Comparison of ENCODE assay signal across 24 cellular contexts in the genomic region with DNA sequence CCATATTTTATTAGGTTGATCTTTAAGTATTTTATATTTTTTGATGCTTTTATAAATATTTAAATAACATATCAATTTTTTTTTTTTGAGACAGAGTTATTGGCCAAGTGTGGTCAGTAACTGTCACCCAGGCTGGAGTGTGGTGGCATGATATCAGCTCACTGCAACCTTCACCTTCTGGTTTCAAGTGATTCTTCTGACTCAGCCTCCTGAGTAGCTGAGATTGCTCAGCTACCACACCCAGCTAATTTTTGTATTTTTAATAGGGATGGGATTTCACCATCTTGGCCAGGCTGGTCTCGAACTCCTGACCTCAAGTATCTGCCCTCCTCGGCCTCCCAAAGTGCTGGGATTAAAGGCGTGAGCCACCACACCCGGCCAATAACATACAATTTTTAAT.
DNase-seq lines count a peak whose midpoint lies in the region; ATAC-seq, FAIRE-seq and TF ChIP-seq lines count a peak whose summit lies in the region.
"Had no signal": no experiment of that assay in that cellular context is flagged by ENCODE, and none has a peak within 500 bp of the region (broad histone marks: within the 10 kb centered on the region; RNA-seq: fewer than 3 reads in every experiment).

No MANE protein-coding gene starts in this region.

- no peak overlapping the region for H3K27ac ChIP-seq in HCT116 (ENCODE audit: low read depth, low read length)
- no peak overlapping the region for H3K27ac ChIP-seq in OCI-LY3 (ENCODE audit: low read length)
- peak overlapping the region; percentile 56; the same call in 1 of the 3 replicates for H3K27ac ChIP-seq in K562 (ENCODE audit: extremely low read depth, low read depth, low read length)
- H3K27ac ChIP-seq in neural progenitor cell: peak overlapping the region; percentile 89
- H3K27ac ChIP-seq: KMS-11, tibial artery had no signal

- CTCF ChIA-PET in HCT116 (lab: Charles Lee) (no interaction called here), K562 (lab: Yijun Ruan, JAX; ENCODE audit: low intra/inter-chr PET ratio) (no interaction called here)

- in situ Hi-C loops in K562 (cut with MboI): no loop called here

- intact Hi-C loops in HCT116 (cut with micrococcal nuclease): no loop called here
- intact Hi-C loops in K562 (cut with micrococcal nuclease): loop anchor here (5.0 kb wide), 1 partner anchor 46 kb away; no protein-coding TSS in a partner anchor

- H2AFZ ChIP-seq in HCT116 (ENCODE audit: low read depth, low read length, poor library complexity, severe bottlenecking) (no peak overlapping the region), OCI-LY3 (ENCODE audit: low read depth, low read length) (no peak overlapping the region), K562 (ENCODE audit: low read depth, low read length) (no peak overlapping the region), neural progenitor cell (replicated peaks) (no peak overlapping the region)

- peaks cover under 1 to 30% of the 10 kb centered on the region in 2 experiments; a peak in 3 of 4 replicates for H3K4me1 ChIP-seq in HCT116 (ENCODE audit: control insufficient read depth in 1 of 2, insufficient read depth in 2 of 2, low read length in 2 of 2)
- peaks cover 28% of the 10 kb centered on the region for H3K4me1 ChIP-seq in OCI-LY3 (ENCODE audit: low read length)
- peaks cover 0 to 12% of the 10 kb centered on the region in 2 experiments; a peak in 2 of 5 replicates for H3K4me1 ChIP-seq in K562 (replicated peaks in 1 of 2; ENCODE audit: control insufficient read depth in 2 of 2, insufficient read depth in 2 of 2, low read length in 2 of 2)
- H3K4me1 ChIP-seq in neural progenitor cell: peaks cover 72% of the 10 kb centered on the region

- H3K27me3 Mint-ChIP-seq in neural progenitor cell (ENCODE audit: insufficient read depth, low read depth): peaks cover 2% of the 10 kb centered on the region
- H3K27me3 Mint-ChIP-seq: activated CD4-positive, alpha-beta T cell treated with anti-CD3 and anti-CD28 coated beads for 36 hours; CD8-positive, alpha-beta memory T cell; memory B cell; stimulated activated naive CD8-positive, alpha-beta T cell treated with anti-CD3 and anti-CD28 coated beads, Interleukin-15, Interleukin-2, amounts not matched to agents 100 ng/mL and 50 ng/mL, for 24 hours had no signal

- H3K36me3 Mint-ChIP-seq in neural progenitor cell: peaks cover 11% of the 10 kb centered on the region

- H3K9me3 ChIP-seq in HCT116 (ENCODE audit: control insufficient read depth in 1 of 2, insufficient read depth in 1 of 2, low read depth in 1 of 2, low read length in 2 of 2): no peaks in the 10 kb centered on the region
- H3K9me3 ChIP-seq in OCI-LY3 (ENCODE audit: insufficient read depth, low read length): no peaks in the 10 kb centered on the region
- H3K9me3 ChIP-seq in K562 (replicated peaks; ENCODE audit: control insufficient read depth, insufficient read depth, low read depth, low read length): no peaks in the 10 kb centered on the region
- H3K9me3 ChIP-seq in neural progenitor cell (ENCODE audit: low read depth): no peaks in the 10 kb centered on the region
- H3K9me3 ChIP-seq: tibial artery had no signal

- peak; percentile 54; the same call in 1 of the 2 replicates for ATAC-seq in HCT116
- ATAC-seq in K562: peak; percentile 62
- no peak for ATAC-seq in GM18498 (IDR thresholded peaks at IDR 0.05; ENCODE audit: unreplicated experiment)
- no peak for ATAC-seq in GM21723 (IDR thresholded peaks at IDR 0.05; ENCODE audit: unreplicated experiment)
- ATAC-seq: activated CD4-positive, alpha-beta T cell treated with anti-CD3 and anti-CD28 coated beads for 36 hours; activated T-cell treated with anti-CD3 and anti-CD28 coated beads, Interleukin-2, amount 50 U/mL, for 72 hours; left cardiac atrium had no signal

- H3K79me2 ChIP-seq in HCT116 (ENCODE audit: insufficient read depth, low read length): no peaks in the 10 kb centered on the region
- no peaks in the 10 kb centered on the region for H3K79me2 ChIP-seq in OCI-LY3 (ENCODE audit: low read length)
- H3K79me2 ChIP-seq in K562 (ENCODE audit: control insufficient read depth, insufficient read depth, low read length): no peaks in the 10 kb centered on the region; the same call in 1 of the 3 replicates
- peaks cover 95% of the 10 kb centered on the region for H3K79me2 ChIP-seq in neural progenitor cell (ENCODE audit: low read depth)

- no peak for TF ChIP-seq RAD21 in HCT116 (IDR thresholded peaks at IDR 0.05; ENCODE audit: low read depth)
- TF ChIP-seq RAD21 in K562 (CRISPR knock-in tag; conservative IDR thresholded peaks at IDR 0.05 in 1 of 2, IDR thresholded peaks at IDR 0.05 in 1 of 2): no peak

- no peaks in the 10 kb centered on the region for H3K27me3 ChIP-seq in HCT116 (ENCODE audit: insufficient read depth, low read length)
- H3K27me3 ChIP-seq in OCI-LY3 (ENCODE audit: low read depth, low read length): peaks cover 13% of the 10 kb centered on the region; the same call in 1 of the 2 replicates
- H3K27me3 ChIP-seq in K562 (ENCODE audit: control insufficient read depth in 2 of 2, insufficient read depth in 2 of 2, low read length in 2 of 2): no peaks in the 10 kb centered on the region
- H3K27me3 ChIP-seq in neural progenitor cell: no peaks in the 10 kb centered on the region
- H3K27me3 ChIP-seq: tibial artery had no signal

- no peak overlapping the region for H3K4me3 Mint-ChIP-seq in neural progenitor cell
- H3K4me3 Mint-ChIP-seq: activated CD4-positive, alpha-beta T cell treated with anti-CD3 and anti-CD28 coated beads for 36 hours; activated T-cell treated with anti-CD3 and anti-CD28 coated beads, Interleukin-2, amount 50 U/mL, for 72 hours; CD8-positive, alpha-beta memory T cell; stimulated activated naive CD8-positive, alpha-beta T cell treated with anti-CD3 and anti-CD28 coated beads, Interleukin-15, Interleukin-2, amounts not matched to agents 100 ng/mL and 50 ng/mL, for 24 hours had no signal

- TF ChIP-seq POLR2A in HCT116 (IDR thresholded peaks at IDR 0.05; ENCODE audit: borderline replicate concordance, extremely low read depth, insufficient read depth, insufficient read length): no peak
- TF ChIP-seq POLR2A in K562 (conservative IDR thresholded peaks at IDR 0.05): no peak

- DNase-seq in HCT116 (ENCODE audit: low read depth, low spot score): peak; percentile 10
- DNase-seq in K562 (ENCODE audit: extremely low read depth in 1 of 4, low spot score in 3 of 4): peak in 2 of 4 experiments; percentile 19 to 61
- no peak for DNase-seq in neural progenitor cell (ENCODE audit: low spot score)
- DNase-seq in DMS79 (lab: John Stamatoyannopoulos, UW): no peak
- DNase-seq: activated CD4-positive, alpha-beta T cell treated with anti-CD3 and anti-CD28 coated beads for 36 hours; activated naive CD4-positive, alpha-beta T cell treated with anti-CD3 and anti-CD28 coated beads, Interleukin-2, amount 50 U/mL, for 16 hours; activated T-cell treated with anti-CD3 and anti-CD28 coated beads, Interleukin-2, amount 50 U/mL, for 72 hours; aorta; CD8-positive, alpha-beta memory T cell; central memory CD4-positive, alpha-beta T cell; DMS53; left cardiac atrium; NCI-H187; NCI-H526 treated with DMSO at 0.1 percent for 48 hours; SHP77; SW 1271; tibial artery had no signal

- H3K9me3 Mint-ChIP-seq in neural progenitor cell: no peaks in the 10 kb centered on the region
- H3K9me3 Mint-ChIP-seq: activated T-cell treated with anti-CD3 and anti-CD28 coated beads, Interleukin-2, amount 50 U/mL, for 72 hours; CD8-positive, alpha-beta memory T cell; memory B cell; stimulated activated naive CD8-positive, alpha-beta T cell treated with anti-CD3 and anti-CD28 coated beads, Interleukin-15, Interleukin-2, amounts not matched to agents 100 ng/mL and 50 ng/mL, for 24 hours had no signal

- H3K9me1 ChIP-seq in K562 (ENCODE audit: control insufficient read depth, insufficient read depth, low read length): no peaks in the 10 kb centered on the region

- peak; percentile 71 for FAIRE-seq in K562 (lab: Jason Lieb, UNC)

- H3K9ac ChIP-seq in HCT116 (ENCODE audit: low read length) (no peak overlapping the region), OCI-LY3 (ENCODE audit: low read length) (no peak overlapping the region), K562 (ENCODE audit: insufficient read depth in 1 of 2, low read depth in 2 of 2, low read length in 2 of 2) (no peak overlapping the region), neural progenitor cell (no peak overlapping the region)
- H3K9ac ChIP-seq: KMS-11 had no signal

- 3% methylated on average over 4 of the region's 4 CpGs for WGBS in K562 (ENCODE audit: insufficient coverage, low coverage, missing lambda C conversion rate)

- no peak for TF ChIP-seq CTCF in HCT116 (IDR thresholded peaks at IDR 0.05 in 2 of 3, conservative IDR thresholded peaks at IDR 0.05 in 1 of 3; ENCODE audit: borderline replicate concordance in 1 of 3, insufficient read depth in 1 of 3, low read depth in 2 of 3, low read length in 2 of 3)
- TF ChIP-seq CTCF in OCI-LY3 (IDR thresholded peaks at IDR 0.05; ENCODE audit: low read depth, low read length): no peak
- no peak for TF ChIP-seq CTCF in K562 (IDR thresholded peaks at IDR 0.05 in 2 of 3, conservative IDR thresholded peaks at IDR 0.05 in 1 of 3; ENCODE audit: insufficient read depth in 2 of 3, low read depth in 1 of 3, low read length in 3 of 3)
- TF ChIP-seq CTCF in neural progenitor cell (IDR thresholded peaks at IDR 0.05): no peak

- peak; percentile 57; the same call in 1 of the 2 replicates for TF ChIP-seq EP300 in K562 (IDR thresholded peaks at IDR 0.05; ENCODE audit: low read length)

- 0 out of 2 replicates have a peak overlapping the region, but pooled peaks have one; percentile 24 for H3K4me2 ChIP-seq in HCT116 (ENCODE audit: low read length)
- peak overlapping the region; percentile 81 for H3K4me2 ChIP-seq in OCI-LY3 (ENCODE audit: low read length)
- no peak overlapping the region for H3K4me2 ChIP-seq in K562 (ENCODE audit: insufficient read depth, low read length)
- no peak overlapping the region for H3K4me2 ChIP-seq in neural progenitor cell
- H3K4me2 ChIP-seq: KMS-11, smooth muscle cell had no signal

- H3F3A ChIP-seq in neural progenitor cell (ENCODE audit: low read depth): peaks cover 53% of the 10 kb centered on the region

- POLR2A ChIA-PET in HCT116 (lab: Charles Lee) (no interaction called here), K562 (lab: Yijun Ruan, JAX) (no interaction called here)

- BruUV-seq in HCT116 (replicated peaks; lab: Mats Ljungman, UMichigan) (no TSS peak), K562 (replicated peaks; lab: Mats Ljungman, UMichigan) (no TSS peak)

- RAD21 ChIA-PET in HCT116 (lab: Charles Lee; ENCODE audit: low non-redundant PET in 1 of 2, low total read pairs in 2 of 2, uncharacterized antibody in 2 of 2, unreplicated experiment in 2 of 2): no interaction called here

- H4K20me1 ChIP-seq in HCT116 (ENCODE audit: insufficient read depth) (no peaks in the 10 kb centered on the region), OCI-LY3 (ENCODE audit: insufficient read depth, low read length) (no peaks in the 10 kb centered on the region), K562 (replicated peaks; ENCODE audit: control insufficient read depth, insufficient read depth, low read length) (no peaks in the 10 kb centered on the region), neural progenitor cell (ENCODE audit: low read depth) (peaks cover 19% of the 10 kb centered on the region)

- H3K4me3 ChIP-seq in HCT116 (replicated peaks in 1 of 2; ENCODE audit: low read depth in 1 of 2, low read length in 2 of 2) (no peak overlapping the region), OCI-LY3 (ENCODE audit: low read length) (peak overlapping the region; percentile 57), K562 (no peak overlapping the region), neural progenitor cell (no peak overlapping the region)
- H3K4me3 ChIP-seq: smooth muscle cell, tibial artery had no signal

- peaks cover 38% of the 10 kb centered on the region for H3K4me1 Mint-ChIP-seq in neural progenitor cell

- H3K27ac Mint-ChIP-seq in neural progenitor cell: no peak overlapping the region
- H3K27ac Mint-ChIP-seq: activated CD4-positive, alpha-beta T cell treated with anti-CD3 and anti-CD28 coated beads for 36 hours; activated T-cell treated with anti-CD3 and anti-CD28 coated beads, Interleukin-2, amount 50 U/mL, for 72 hours; CD8-positive, alpha-beta memory T cell; stimulated activated naive CD8-positive, alpha-beta T cell treated with anti-CD3 and anti-CD28 coated beads, Interleukin-15, Interleukin-2, amounts not matched to agents 100 ng/mL and 50 ng/mL, for 24 hours had no signal

- H3K36me3 ChIP-seq in HCT116 (ENCODE audit: control insufficient read depth in 1 of 2, insufficient read depth in 2 of 2, low read length in 2 of 2) (no peaks in the 10 kb centered on the region), OCI-LY3 (replicated peaks; ENCODE audit: low read depth, low read length) (no peaks in the 10 kb centered on the region), K562 (ENCODE audit: control insufficient read depth, insufficient read depth, low read length) (no peaks in the 10 kb centered on the region), neural progenitor cell (no peaks in the 10 kb centered on the region)
- H3K36me3 ChIP-seq: tibial artery had no signal

- H3K9me2 ChIP-seq in HCT116 (ENCODE audit: insufficient read depth): no peaks in the 10 kb centered on the region

Comparison
In these comparisons a context has a peak if more than half of its experiments do, and no peak if none do; other contexts are left out.
1. ATAC-seq: peak in HCT116 (single experiment) and K562 (single experiment); none in GM18498 (single experiment) and GM21723 (single experiment).
2. H3K27ac ChIP-seq: peak in K562 (single experiment) and neural progenitor cell (single experiment); none in HCT116 (single experiment) and OCI-LY3 (single experiment).
3. H3K4me2 ChIP-seq: peak in HCT116 (single experiment) and OCI-LY3 (single experiment); none in K562 (single experiment) and neural progenitor cell (single experiment).
4. Of the 22 proteins assayed by ChIP-seq in both K562 and HCT116: peak only in K562: FOSL1 and POLR2AphosphoS5; only in HCT116: CBX3 and CEBPB; in both: none; in neither: 16; mixed calls (peak in some experiments, not most) for 2.